ENCODE assay signal across 9 cellular contexts in genomic region chr2:96142217-96143113, GRCh38. TPM values are rescaled to one million over a fixed set of nuclear protein-coding genes. Genes with fewer than 3 reads are reported as not detected.
DNase-seq lines count a peak whose midpoint lies in the region; ATAC-seq and TF ChIP-seq lines count a peak whose summit lies in the region.
"Had no signal": no experiment of that assay in that cellular context is flagged by ENCODE, and none has a peak within 500 bp of the region (broad histone marks: within the 10 kb centered on the region; RNA-seq: fewer than 3 reads in every experiment).

No MANE protein-coding gene starts in this region.

- H3K9ac ChIP-seq in DND-41 (ENCODE audit: low read depth, low read length) = no peak overlapping the region

- H3K4me3 ChIP-seq in DND-41 (ENCODE audit: low read depth in 1 of 2, low read length in 2 of 2) (no peak overlapping the region), Peyer's patch (peak overlapping the region in 2 of 4 donors; percentile 73 to 90), skin epidermis (peak overlapping the region in 4 of 7 experiments; percentile 4 to 79 (median 58)), tibial artery (no peak overlapping the region)

- H3K4me1 ChIP-seq in DND-41 (ENCODE audit: insufficient read depth, low read length) = peaks cover 43% of the 10 kb centered on the region
- peaks cover 0 to 30% (median 22%) of the 10 kb centered on the region in 4 donors for H3K4me1 ChIP-seq in Peyer's patch
- peaks cover 0 to 35% (median 16%) of the 10 kb centered on the region in 4 donors for H3K4me1 ChIP-seq in tibial artery

- H3K9me3 ChIP-seq in DND-41 (ENCODE audit: insufficient read depth, low read length, severe bottlenecking) (no peaks in the 10 kb centered on the region), Peyer's patch (no peaks in the 10 kb centered on the region), tibial artery (no peaks in the 10 kb centered on the region)

- H3K79me2 ChIP-seq in DND-41 (ENCODE audit: insufficient read depth, low read length) = peaks cover 14% of the 10 kb centered on the region

- no peaks in the 10 kb centered on the region for H3K27me3 ChIP-seq in DND-41 (ENCODE audit: insufficient read depth, low read length, poor library complexity)
- no peaks in the 10 kb centered on the region for H3K27me3 ChIP-seq in Peyer's patch
- H3K27me3 ChIP-seq in tibial artery = peaks cover 0 to 18% of the 10 kb centered on the region in 2 donors

- no peak for DNase-seq in DND-41
- DNase-seq in Peyer's patch = peak; percentile 50 to 73 (median 73)
- peak; percentile 59 for DNase-seq in activated T-helper 9 cell treated with anti-CD3 and anti-CD28 coated beads, Interleukin-2, amount 50 U/mL, for 16 hours (ENCODE audit: low read depth)
- no peak for DNase-seq in ecto neural progenitor cell (ENCODE audit: low spot score)
- DNase-seq in tibial artery = no peak
- DNase-seq in Ammon's horn (ENCODE audit: low spot score) = no peak
- no peak for DNase-seq in sciatic nerve (ENCODE audit: low spot score)

- H3K4me2 ChIP-seq in DND-41 (ENCODE audit: insufficient read depth, low read length) = peak overlapping the region; percentile 5; the same call in 1 of the 2 replicates

- TF ChIP-seq POLR2A in Peyer's patch (IDR thresholded peaks at IDR 0.05) = no peak

- no peak overlapping the region for H3K27ac ChIP-seq in DND-41 (ENCODE audit: low read length)
- peak overlapping the region in 1 of 4 donors; percentile 97 for H3K27ac ChIP-seq in Peyer's patch
- peak overlapping the region in 7 of 21 experiments; percentile 21 to 95 (median 88) for H3K27ac ChIP-seq in skin epidermis
- H3K27ac ChIP-seq in tibial artery = no peak overlapping the region

- ATAC-seq in DND-41 (ENCODE audit: insufficient read depth, low read depth) (no peak), sciatic nerve (no peak)

- H2AFZ ChIP-seq in DND-41 (ENCODE audit: low read depth, low read length) = no peak overlapping the region

- peaks cover 12% of the 10 kb centered on the region for H3K36me3 ChIP-seq in DND-41 (ENCODE audit: insufficient read depth, low read length)
- H3K36me3 ChIP-seq in Peyer's patch = no peaks in the 10 kb centered on the region
- no peaks in the 10 kb centered on the region for H3K36me3 ChIP-seq in tibial artery

- intact Hi-C loops in tibial artery (cut with DNase I; ENCODE audit: low total_unique reads) = loop anchor here (10.0 kb wide), 2 partner anchors 162 to 362 kb away; partner anchors contain the start of genes NEURL3 and SNRNP200
- intact Hi-C loops in sciatic nerve (cut with DNase I) = no loop called here

- H4K20me1 ChIP-seq in DND-41 (ENCODE audit: insufficient read depth, low read length) = peaks cover 11% of the 10 kb centered on the region

- TF ChIP-seq CTCF in DND-41 (IDR thresholded peaks at IDR 0.05; ENCODE audit: borderline replicate concordance, extremely low read depth, low read length, poor library complexity, severe bottlenecking) (no peak), Peyer's patch (IDR thresholded peaks at IDR 0.05) (peak in 2 of 6 experiments; percentile 22 to 35), tibial artery (IDR thresholded peaks at IDR 0.05) (no peak)

RNA-seq across cellular contexts. Expression of gene DUSP2, which starts 2.8 kb away (rescaled TPM):
- total RNA-seq in Peyer's patch = 10 to 100 TPM in 1 of 4 donors, 1 to 10 TPM in 3; 2.7 to 28.1 (median 5.6) TPM
- 7.3 TPM for total RNA-seq in sciatic nerve

RNA-seq across cellular contexts. Expression of gene ASTL, which starts 4.2 kb away (rescaled TPM):
- total RNA-seq in Peyer's patch = not detected
- 0.31 TPM for total RNA-seq in sciatic nerve
- total RNA-seq: skeletal muscle tissue had no signal

RNA-seq across cellular contexts. Expression of gene ADRA2B, which starts 26.1 kb away (rescaled TPM):
- total RNA-seq in Peyer's patch = under 1 TPM in 3 of 4 donors, not detected in 1; 0.28 to 0.67 (median 0.53) TPM
- total RNA-seq in sciatic nerve = 3.2 TPM

Comparison
In these comparisons a context has a peak if more than half of its experiments do, and no peak if none do; other contexts are left out.
1. DNase-seq: peak in Peyer's patch (3 of 3) and activated T-helper 9 cell treated with anti-CD3 and anti-CD28 coated beads, Interleukin-2, amount 50 U/mL, for 16 hours (single experiment); none in DND-41 (single experiment), ecto neural progenitor cell (single experiment), tibial artery (0 of 2), Ammon's horn (single experiment) and sciatic nerve (single experiment).
2. H3K4me3 ChIP-seq: peak in skin epidermis (4 of 7); none in DND-41 (0 of 2) and tibial artery (0 of 2).